Comparison of ENCODE assay signal across 30 cellular contexts in the genomic region with DNA sequence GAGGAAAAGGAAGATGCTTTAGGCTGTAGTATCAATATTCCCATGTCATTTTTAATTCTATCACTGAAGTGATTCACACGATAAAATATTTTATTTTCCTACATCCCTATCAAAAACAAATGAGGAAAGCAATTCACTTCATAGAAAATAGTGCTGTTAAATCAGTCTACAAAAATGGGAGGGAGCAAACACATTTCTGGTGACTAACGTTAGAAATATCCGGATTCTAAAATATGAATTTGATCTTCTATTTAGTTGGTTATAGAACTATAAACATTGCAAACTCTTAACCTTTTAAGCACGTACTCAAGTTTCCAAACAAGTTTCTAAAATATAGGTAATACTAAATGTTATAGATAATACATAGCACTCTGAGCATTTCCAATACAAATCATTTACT.
"Had no signal": no experiment of that assay in that cellular context is flagged by ENCODE, and none has a peak within 500 bp of the region (broad histone marks: within the 10 kb centered on the region; RNA-seq: fewer than 3 reads in every experiment).

No MANE protein-coding gene starts in this region.

- H3K4me3 Mint-ChIP-seq: activated naive CD4-positive, alpha-beta T cell treated with anti-CD3 and anti-CD28 coated beads, Interleukin-2, amount 50 U/mL, for 24 hours; nephron progenitor cell had no signal

- H3K4me1 ChIP-seq: breast epithelium had no signal

- H3K27ac ChIP-seq: adrenal gland, breast epithelium, esophagus muscularis mucosa, left lung had no signal

- DNase-seq: activated CD4-positive, alpha-beta T cell treated with anti-CD3 and anti-CD28 coated beads, Interleukin-2, amount 50 U/mL, for 1 hour; activated CD8-positive, alpha-beta memory T cell treated with anti-CD3 and anti-CD28 coated beads for 24 hours; activated CD8-positive, alpha-beta memory T cell treated with anti-CD3 and anti-CD28 coated beads, Interleukin-2, amount 50 U/mL, for 48 hours; activated effector memory CD4-positive, alpha-beta T cell treated with Interleukin-2 at 50 U/mL for 16 hours; activated T-cell treated with anti-CD3 and anti-CD28 coated beads, Interleukin-2, amount 50 U/mL, for 48 hours; adrenal gland; cerebellar nuclear complex; dermis blood vessel endothelial cell; effector memory CD4-positive, alpha-beta T cell; foreskin fibroblast; glutamatergic neuron; kidney; left lung; midbrain; nephron progenitor cell; nucleus accumbens; posterior cingulate gyrus; stimulated activated CD4-positive, alpha-beta T cell treated with anti-CD3 and anti-CD28 coated beads, Interleukin-12 subunit alpha, Interleukin-12 subunit beta, amount 100 ng/mL, for 4 hours; stimulated activated CD4-positive, alpha-beta T cell treated with anti-CD3 and anti-CD28 coated beads, Interleukin-1b, Interleukin-23, amount 100 ng/mL, for 48 hours; stimulated activated CD8-positive, alpha-beta memory T cell treated with anti-CD3 and anti-CD28 coated beads, Interleukin-4, amount 100 ng/mL, for 48 hours; stimulated activated naive CD4-positive, alpha-beta T cell treated with Interleukin-2 at 50 U/mL for 16 hours; T-helper 1 cell; T1000; tibial artery had no signal

- H3K27me3 Mint-ChIP-seq: activated naive CD4-positive, alpha-beta T cell treated with anti-CD3 and anti-CD28 coated beads, Interleukin-2, amount 50 U/mL, for 24 hours had no signal

- H3K36me3 ChIP-seq: adrenal gland, breast epithelium, esophagus muscularis mucosa had no signal

- H3K9me3 ChIP-seq: breast epithelium, esophagus muscularis mucosa, left lung, tibial artery had no signal

- H3K4me3 ChIP-seq: adrenal gland, breast epithelium, esophagus muscularis mucosa, left lung, tibial artery had no signal

- H3K9me3 Mint-ChIP-seq: activated naive CD4-positive, alpha-beta T cell treated with anti-CD3 and anti-CD28 coated beads, Interleukin-2, amount 50 U/mL, for 24 hours had no signal

- FAIRE-seq: astrocyte, endothelial cell of umbilical vein, kidney had no signal

- H3K4me1 Mint-ChIP-seq: nephron progenitor cell had no signal

- H3K27ac Mint-ChIP-seq: activated naive CD4-positive, alpha-beta T cell treated with anti-CD3 and anti-CD28 coated beads, Interleukin-2, amount 50 U/mL, for 24 hours; nephron progenitor cell had no signal

- H3K27me3 ChIP-seq: adrenal gland, breast epithelium, esophagus muscularis mucosa, left lung, tibial artery had no signal

- ATAC-seq: activated CD4-positive, CD25-positive, alpha-beta regulatory T cell treated with anti-CD3 and anti-CD28 coated beads, Interleukin-2, amount 50 U/mL, for 24 hours; left lung had no signal
